20 cellular contexts compared by ENCODE assay signal in genomic region chr3:170363471-170363994, GRCh38. TPM values are rescaled to one million over a fixed set of nuclear protein-coding genes. Genes with fewer than 3 reads are reported as not detected.
DNase-seq lines count a peak whose midpoint lies in the region; ATAC-seq and TF ChIP-seq lines count a peak whose summit lies in the region.
"Had no signal": no experiment of that assay in that cellular context is flagged by ENCODE, and none has a peak within 500 bp of the region (broad histone marks: within the 10 kb centered on the region; RNA-seq: fewer than 3 reads in every experiment).

No MANE protein-coding gene starts in this region.

- H3K4me3 Mint-ChIP-seq in activated naive CD8-positive, alpha-beta T cell, result peak overlapping the region; percentile 10
- H3K4me3 Mint-ChIP-seq in activated naive CD8-positive, alpha-beta T cell treated with anti-CD3 and anti-CD28 coated beads, Interleukin-2, amount 50 U/mL, for 24 hours, result no peak overlapping the region
- H3K4me3 Mint-ChIP-seq in chondrocyte (ENCODE audit: unreplicated experiment), result peak overlapping the region; percentile 46
- H3K4me3 Mint-ChIP-seq: activated naive CD4-positive, alpha-beta T cell treated with anti-CD3 and anti-CD28 coated beads, Interleukin-2, amount 50 U/mL, for 24 hours; CD14-positive monocyte had no signal

- TF ChIP-seq CTCF in chondrocyte (IDR thresholded peaks at IDR 0.05) (no peak), testis (IDR thresholded peaks at IDR 0.05) (no peak)

- H3K56ac ChIP-seq in mesendoderm (ENCODE audit: low read length), result no peak overlapping the region

- no peak overlapping the region for H3K27ac ChIP-seq in mesendoderm (ENCODE audit: low read depth, low read length)
- no peak overlapping the region for H3K27ac ChIP-seq in testis
- H3K27ac ChIP-seq: brain microvascular endothelial cell, sigmoid colon had no signal

- H3K4ac ChIP-seq in mesendoderm (ENCODE audit: low read depth, low read length), result no peak overlapping the region

- H3K27me3 Mint-ChIP-seq in activated naive CD8-positive, alpha-beta T cell, result no peaks in the 10 kb centered on the region
- no peaks in the 10 kb centered on the region for H3K27me3 Mint-ChIP-seq in activated naive CD8-positive, alpha-beta T cell treated with anti-CD3 and anti-CD28 coated beads, Interleukin-2, amount 50 U/mL, for 24 hours
- H3K27me3 Mint-ChIP-seq in chondrocyte (ENCODE audit: low read depth), result no peaks in the 10 kb centered on the region
- H3K27me3 Mint-ChIP-seq: activated naive CD4-positive, alpha-beta T cell treated with anti-CD3 and anti-CD28 coated beads, Interleukin-2, amount 50 U/mL, for 24 hours had no signal

- no peaks in the 10 kb centered on the region for H3K79me1 ChIP-seq in mesendoderm (ENCODE audit: low read length)

- DNase-seq in activated naive CD8-positive, alpha-beta T cell treated with anti-CD3 and anti-CD28 coated beads, Interleukin-2, amount 50 U/mL, for 24 hours, result no peak
- DNase-seq in chondrocyte (ENCODE audit: low spot score) (no peak), mesendoderm (no peak), testis (no peak), anterior cingulate cortex (lab: John Stamatoyannopoulos, UW) (no peak)
- no peak for DNase-seq in stimulated activated CD4-positive, alpha-beta T cell treated with anti-CD3 and anti-CD28 coated beads, Interleukin-1b, Interleukin-23, amount 100 ng/mL, for 48 hours
- DNase-seq: 8988T, brain microvascular endothelial cell, DMS153, Karpas-422, kidney glomerular epithelial cell, midbrain, NCI-H2171, NCI-H774, sigmoid colon, SK-N-SH had no signal

- no peak overlapping the region for H2AK5ac ChIP-seq in mesendoderm (ENCODE audit: low read length)

- no CpG with 5 or more reads among the region's 11 CpGs for WGBS in mesendoderm (ENCODE audit: extremely low coverage, insufficient coverage, low lambda C conversion rate)
- WGBS in testis, 2 donors, result 86 to 90% methylated on average over 11 of the region's 11 CpGs

- H2BK120ac ChIP-seq in mesendoderm (ENCODE audit: low read depth, low read length), result no peak overlapping the region

- H3K4me3 ChIP-seq in mesendoderm (ENCODE audit: low read length) (no peak overlapping the region), testis (no peak overlapping the region)
- H3K4me3 ChIP-seq: sigmoid colon had no signal

- no peaks in the 10 kb centered on the region for H3K27me3 ChIP-seq in mesendoderm (ENCODE audit: insufficient read depth, low read length, poor library complexity)
- no peaks in the 10 kb centered on the region for H3K27me3 ChIP-seq in testis
- H3K27me3 ChIP-seq: brain microvascular endothelial cell, sigmoid colon had no signal

- peaks cover 34% of the 10 kb centered on the region for H3K36me3 Mint-ChIP-seq in activated naive CD8-positive, alpha-beta T cell
- H3K36me3 Mint-ChIP-seq in activated naive CD8-positive, alpha-beta T cell treated with anti-CD3 and anti-CD28 coated beads, Interleukin-2, amount 50 U/mL, for 24 hours (ENCODE audit: low read depth), result peaks cover 38% of the 10 kb centered on the region
- peaks cover 36% of the 10 kb centered on the region for H3K36me3 Mint-ChIP-seq in chondrocyte (ENCODE audit: low read depth)

- no peak for ATAC-seq in activated naive CD8-positive, alpha-beta T cell treated with anti-CD3 and anti-CD28 coated beads, Interleukin-2, amount 50 U/mL, for 24 hours
- ATAC-seq in HG03378 (IDR thresholded peaks at IDR 0.05; ENCODE audit: unreplicated experiment), result no peak

- peaks cover 60% of the 10 kb centered on the region for H3K4me1 Mint-ChIP-seq in activated naive CD8-positive, alpha-beta T cell (ENCODE audit: low read depth)
- peaks cover 49% of the 10 kb centered on the region for H3K4me1 Mint-ChIP-seq in activated naive CD8-positive, alpha-beta T cell treated with anti-CD3 and anti-CD28 coated beads, Interleukin-2, amount 50 U/mL, for 24 hours
- H3K4me1 Mint-ChIP-seq in chondrocyte (ENCODE audit: low read depth), result peaks cover 74% of the 10 kb centered on the region

- peak overlapping the region; percentile 23 for H3K4me2 ChIP-seq in mesendoderm (ENCODE audit: low read length)

- TF ChIP-seq POLR2A in testis (IDR thresholded peaks at IDR 0.05), result no peak

- no peak overlapping the region for H3K18ac ChIP-seq in mesendoderm (ENCODE audit: low read length)

- no peak overlapping the region for H4K8ac ChIP-seq in mesendoderm (ENCODE audit: low read depth, low read length)

- no peak overlapping the region for H3K23ac ChIP-seq in mesendoderm (ENCODE audit: low read length)

- H3K36me3 ChIP-seq in mesendoderm (ENCODE audit: control insufficient read depth, insufficient read depth, low read length) (peaks cover 4% of the 10 kb centered on the region), testis (ENCODE audit: low read depth, missing control alignments) (no peaks in the 10 kb centered on the region)
- H3K36me3 ChIP-seq: sigmoid colon had no signal

- no peaks in the 10 kb centered on the region for H3K9me3 Mint-ChIP-seq in activated naive CD8-positive, alpha-beta T cell (ENCODE audit: low read depth)
- H3K9me3 Mint-ChIP-seq in activated naive CD8-positive, alpha-beta T cell treated with anti-CD3 and anti-CD28 coated beads, Interleukin-2, amount 50 U/mL, for 24 hours, result peaks cover 5% of the 10 kb centered on the region
- H3K9me3 Mint-ChIP-seq in chondrocyte (ENCODE audit: low read depth), result no peaks in the 10 kb centered on the region
- H3K9me3 Mint-ChIP-seq: activated naive CD4-positive, alpha-beta T cell treated with anti-CD3 and anti-CD28 coated beads, Interleukin-2, amount 50 U/mL, for 24 hours had no signal

- no peak overlapping the region for H2BK15ac ChIP-seq in mesendoderm (replicated peaks; ENCODE audit: low read depth)

- H2BK5ac ChIP-seq in mesendoderm (ENCODE audit: low read length), result no peak overlapping the region

- H3K9me3 ChIP-seq in testis, result no peaks in the 10 kb centered on the region
- H3K9me3 ChIP-seq: sigmoid colon, SK-N-SH had no signal

- H3K4me1 ChIP-seq in mesendoderm (ENCODE audit: control insufficient read depth, low read depth, low read length) (peaks cover 2% of the 10 kb centered on the region), testis (peaks cover 28% of the 10 kb centered on the region)

- no peak overlapping the region for H3K27ac Mint-ChIP-seq in activated naive CD8-positive, alpha-beta T cell
- H3K27ac Mint-ChIP-seq in activated naive CD8-positive, alpha-beta T cell treated with anti-CD3 and anti-CD28 coated beads, Interleukin-2, amount 50 U/mL, for 24 hours, result no peak overlapping the region
- no peak overlapping the region for H3K27ac Mint-ChIP-seq in chondrocyte (ENCODE audit: unreplicated experiment)
- H3K27ac Mint-ChIP-seq: activated naive CD4-positive, alpha-beta T cell treated with anti-CD3 and anti-CD28 coated beads, Interleukin-2, amount 50 U/mL, for 24 hours; CD14-positive monocyte had no signal

- H3K79me2 ChIP-seq in mesendoderm (ENCODE audit: control insufficient read depth, insufficient read depth, low read length), result peaks cover 85% of the 10 kb centered on the region

- H3K9ac ChIP-seq in mesendoderm (ENCODE audit: low read length), result peak overlapping the region; percentile 36
- H3K9ac ChIP-seq: SK-N-SH had no signal

- H4K5ac ChIP-seq in mesendoderm (ENCODE audit: low read length), result no peak overlapping the region

- intact Hi-C loops in testis (cut with DNase I; ENCODE audit: low total_unique reads), result no loop called here

RNA-seq across cellular contexts. Expression of gene SKIL, which starts 6.0 kb away (rescaled TPM):
- total RNA-seq in chondrocyte, result 94.0 to 177 TPM (median 96.0 TPM) in 3 replicates
- 68.6 TPM for polyA plus RNA-seq in mesendoderm (2013, experiment 1 of 2)
- polyA plus RNA-seq in mesendoderm (2013, experiment 2 of 2), result 69.3 TPM
- 10 to 100 TPM; 47.4 to 53.6 TPM for total RNA-seq in testis
- polyA plus RNA-seq in testis (ENCODE audit: insufficient read depth, low read depth, low replicate concordance), result 19.1 TPM

RNA-seq across cellular contexts. Expression of gene CLDN11, which starts 55.1 kb away (rescaled TPM):
- 0.51 to 2.5 TPM (median 0.62 TPM) in 3 replicates for total RNA-seq in chondrocyte
- polyA plus RNA-seq in mesendoderm (2013, experiment 1 of 2), result 26.2 TPM
- polyA plus RNA-seq in mesendoderm (2013, experiment 2 of 2), result 25.3 TPM
- total RNA-seq in testis, result 1,000 to 10,000 TPM; 1,237 to 1,538 TPM
- 378 TPM for polyA plus RNA-seq in testis (ENCODE audit: insufficient read depth, low read depth, low replicate concordance)
- polyA plus RNA-seq: CD14-positive monocyte had no signal

Comparison
In these comparisons a context has a peak if more than half of its experiments do, and no peak if none do; other contexts are left out.
1. RNA of gene CLDN11, which starts 55.1 kb away (total RNA-seq): 1,237 to 1,538 TPM in testis; 0.51 to 2.5 TPM in chondrocyte; every median in the first group is over 100 times any median in the second.